Comparison of ENCODE assay signal across 8 cellular contexts in the genomic region with DNA sequence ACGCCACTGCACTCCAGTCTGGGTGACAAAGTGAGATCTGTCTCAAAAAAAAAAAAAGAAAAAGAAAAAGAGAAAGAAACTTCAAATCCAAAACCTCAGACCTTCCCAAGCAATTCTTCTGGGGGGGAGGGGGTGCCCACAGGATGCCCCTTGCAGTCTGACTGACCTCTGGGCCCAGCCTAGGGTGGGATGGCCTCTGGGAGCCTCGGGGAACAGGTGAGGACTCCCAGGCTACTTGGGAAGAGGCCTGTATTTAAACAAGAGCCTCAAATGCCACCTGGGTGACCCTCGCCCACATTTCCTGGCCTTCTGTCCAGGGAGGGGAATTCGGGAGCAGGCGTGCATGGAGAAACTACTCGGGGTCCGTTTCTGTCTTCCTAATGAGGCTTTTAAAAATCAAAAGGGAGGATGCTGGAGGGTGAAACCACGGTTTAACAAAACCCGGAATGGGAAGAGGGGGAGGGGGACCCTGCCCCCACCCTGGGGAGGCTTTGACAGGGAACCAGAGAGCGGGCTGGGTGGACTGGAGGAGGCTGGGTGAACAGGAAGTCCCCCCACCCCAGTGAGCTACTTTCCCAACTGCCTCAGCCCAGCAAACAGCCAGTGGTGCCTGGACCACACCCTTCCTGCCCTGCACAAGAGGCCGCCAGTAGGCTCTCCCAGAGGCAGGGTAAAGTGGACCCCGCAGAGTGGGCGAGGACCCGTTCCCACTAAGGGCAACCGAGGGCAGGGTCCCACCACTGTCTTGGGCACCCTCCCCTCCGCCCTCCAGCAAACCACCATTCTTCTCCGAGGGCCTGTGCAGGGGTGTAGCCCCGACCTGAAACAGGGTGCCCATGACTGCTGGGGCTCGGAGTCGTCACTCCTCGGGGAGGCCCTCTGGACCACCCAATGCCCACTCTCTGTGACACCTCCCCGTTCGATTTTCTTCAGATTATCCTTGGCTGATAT. TPM values are rescaled to one million over a fixed set of nuclear protein-coding genes. Genes with fewer than 3 reads are reported as not detected.
DNase-seq lines count a peak whose midpoint lies in the region; ATAC-seq lines count a peak whose summit lies in the region.

No MANE protein-coding gene starts in this region.

- DNase-seq in Right ventricle myocardium inferior (ENCODE audit: missing footprints) (peak; percentile 84), cardiac septum (ENCODE audit: low spot score) (no peak), immature natural killer cell (peak; percentile 43 to 64 (median 43)), ureter (ENCODE audit: low spot score) (peak; percentile 66), HT-29 (ENCODE audit: low spot score) (no peak), Ammon's horn (ENCODE audit: low spot score) (no peak)
- DNase-seq in activated CD4-positive, alpha-beta memory T cell treated with anti-CD3 and anti-CD28 coated beads, Interleukin-2, amount 10 ng/mL, durations not matched to agents 7 days and 5 days, result peak; percentile 73

- peaks cover 45% of the 10 kb centered on the region for H3K4me1 Mint-ChIP-seq in activated CD4-positive, alpha-beta memory T cell treated with anti-CD3 and anti-CD28 coated beads, Interleukin-2, amount 10 ng/mL, durations not matched to agents 7 days and 5 days
- peaks cover 53 to 58% of the 10 kb centered on the region in 2 donors for H3K4me1 Mint-ChIP-seq in immature natural killer cell

- no peaks in the 10 kb centered on the region for H3K27me3 Mint-ChIP-seq in activated CD4-positive, alpha-beta memory T cell treated with anti-CD3 and anti-CD28 coated beads, Interleukin-2, amount 10 ng/mL, durations not matched to agents 7 days and 5 days
- H3K27me3 Mint-ChIP-seq in immature natural killer cell (ENCODE audit: low read depth in 3 of 3), result peaks cover 11 to 25% (median 21%) of the 10 kb centered on the region in 3 donors

- peak overlapping the region; percentile 98 for H3K27ac Mint-ChIP-seq in activated CD4-positive, alpha-beta memory T cell treated with anti-CD3 and anti-CD28 coated beads, Interleukin-2, amount 10 ng/mL, durations not matched to agents 7 days and 5 days
- peak overlapping the region; percentile 94 to 99 (median 98) for H3K27ac Mint-ChIP-seq in immature natural killer cell

- intact Hi-C loops in Right ventricle myocardium inferior (cut with DNase I), result no loop called here
- intact Hi-C loops in cardiac septum (cut with DNase I), result no loop called here

- CTCF ChIA-PET in activated CD4-positive, alpha-beta memory T cell treated with anti-CD3 and anti-CD28 coated beads, Interleukin-2, amount 10 ng/mL, durations not matched to agents 7 days and 5 days (lab: Charles Lee), result interaction anchor here (1.0 kb wide), 1 partner anchor 73 kb away, joined by 3 read pairs; no protein-coding TSS in a partner anchor

- ATAC-seq in Right ventricle myocardium inferior, result peak; percentile 17
- no peak for ATAC-seq in HG03039 (IDR thresholded peaks at IDR 0.05; ENCODE audit: unreplicated experiment)

- H3K9me3 Mint-ChIP-seq in activated CD4-positive, alpha-beta memory T cell treated with anti-CD3 and anti-CD28 coated beads, Interleukin-2, amount 10 ng/mL, durations not matched to agents 7 days and 5 days, result no peaks in the 10 kb centered on the region
- H3K9me3 Mint-ChIP-seq in immature natural killer cell, result no peaks in the 10 kb centered on the region

- POLR2A ChIA-PET in activated CD4-positive, alpha-beta memory T cell treated with anti-CD3 and anti-CD28 coated beads, Interleukin-2, amount 10 ng/mL, durations not matched to agents 7 days and 5 days (lab: Charles Lee), result interaction anchor here (0.5 to 2.6 kb wide), 14 partner anchors 8 to 299 kb away, joined by 3 to 30 read pairs (median 3); no protein-coding TSS in a partner anchor

- peak overlapping the region; percentile 87 for H3K4me3 Mint-ChIP-seq in activated CD4-positive, alpha-beta memory T cell treated with anti-CD3 and anti-CD28 coated beads, Interleukin-2, amount 10 ng/mL, durations not matched to agents 7 days and 5 days
- H3K4me3 Mint-ChIP-seq in immature natural killer cell, result peak overlapping the region; percentile 84 to 98 (median 98)

- peaks cover 18% of the 10 kb centered on the region for H3K36me3 Mint-ChIP-seq in activated CD4-positive, alpha-beta memory T cell treated with anti-CD3 and anti-CD28 coated beads, Interleukin-2, amount 10 ng/mL, durations not matched to agents 7 days and 5 days (ENCODE audit: low read depth)
- H3K36me3 Mint-ChIP-seq in immature natural killer cell, result no peaks in the 10 kb centered on the region

RNA-seq across cellular contexts. Expression of gene FBRSL1, which starts 1.5 kb away (rescaled TPM):
- 51.9 TPM for total RNA-seq in Right ventricle myocardium inferior
- 60.4 TPM for total RNA-seq in cardiac septum
- total RNA-seq in activated CD4-positive, alpha-beta memory T cell treated with anti-CD3 and anti-CD28 coated beads, Interleukin-2, amount 10 ng/mL, durations not matched to agents 7 days and 5 days, result 10 to 100 TPM; 36.7 to 47.0 TPM
- under 1 TPM in 2 of 3 donors, not detected in 1; 0.54 to 0.63 TPM for polyA plus RNA-seq in immature natural killer cell
- 68.7 TPM for total RNA-seq in ureter
- total RNA-seq in HT-29 (2014; rRNA removed; shearing (Covaris generic)), result 51.3 and 56.0 TPM in 2 replicates

Comparison
In these comparisons a context has a peak if more than half of its experiments do, and no peak if none do; other contexts are left out.
1. DNase-seq: peak in Right ventricle myocardium inferior (single experiment), activated CD4-positive, alpha-beta memory T cell treated with anti-CD3 and anti-CD28 coated beads, Interleukin-2, amount 10 ng/mL, durations not matched to agents 7 days and 5 days (single experiment), immature natural killer cell (3 of 3) and ureter (single experiment); none in cardiac septum (single experiment), HT-29 (single experiment) and Ammon's horn (single experiment).